In the genomic region with DNA sequence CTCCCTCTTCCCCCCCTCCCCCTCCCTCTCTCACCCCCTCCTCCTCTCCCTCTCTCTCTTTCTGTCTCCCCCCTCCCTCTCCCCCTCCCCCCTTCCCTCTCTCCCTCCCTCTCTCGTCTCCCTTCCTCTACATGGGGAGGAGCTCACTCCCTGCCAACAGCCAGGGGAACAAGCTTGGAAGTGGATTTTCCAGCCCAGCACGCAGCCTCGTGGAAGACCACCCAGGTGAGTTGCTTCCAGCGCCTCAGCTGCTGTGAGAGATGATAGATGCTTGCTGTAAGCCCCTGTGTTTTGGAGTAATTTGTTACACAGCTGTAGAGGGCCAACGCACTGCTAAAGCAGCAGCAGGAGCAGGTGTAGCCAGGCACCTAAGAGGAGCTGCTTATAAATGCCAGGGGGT, we compare ENCODE assay signal across 18 cellular contexts. TPM values are rescaled to one million over a fixed set of nuclear protein-coding genes. Genes with fewer than 3 reads are reported as not detected.
DNase-seq lines count a peak whose midpoint lies in the region; ATAC-seq and TF ChIP-seq lines count a peak whose summit lies in the region.
"Had no signal": no experiment of that assay in that cellular context is flagged by ENCODE, and none has a peak within 500 bp of the region (broad histone marks: within the 10 kb centered on the region; RNA-seq: fewer than 3 reads in every experiment).

No MANE protein-coding gene starts in this region.

- H3K36me3 Mint-ChIP-seq in type B pancreatic cell = no peaks in the 10 kb centered on the region
- H3K36me3 Mint-ChIP-seq: CD8-positive, alpha-beta T cell; T-cell had no signal

- peak overlapping the region; percentile 41 for H3K27ac Mint-ChIP-seq in type B pancreatic cell
- H3K27ac Mint-ChIP-seq: CD8-positive, alpha-beta T cell; T-cell had no signal

- no peak overlapping the region for H3K27ac ChIP-seq in right cardiac atrium (ENCODE audit: low read length)

- in situ Hi-C loops in G401 (cut with HindIII; ENCODE audit: low sequenced_read_pairs) = no loop called here

- no peaks in the 10 kb centered on the region for H3K27me3 ChIP-seq in right cardiac atrium (ENCODE audit: control insufficient read depth, insufficient read depth)
- H3K27me3 ChIP-seq: Peyer's patch had no signal

- H3K27me3 Mint-ChIP-seq in type B pancreatic cell = peaks cover 13% of the 10 kb centered on the region

- no peaks in the 10 kb centered on the region for H3K9me3 Mint-ChIP-seq in type B pancreatic cell
- H3K9me3 Mint-ChIP-seq: CD8-positive, alpha-beta T cell; T-cell had no signal

- DNase-seq in right cardiac atrium = peak in 2 of 3 donors; percentile 6 to 23
- DNase-seq in cardiac septum (ENCODE audit: low spot score) = no peak
- peak; percentile 48 for DNase-seq in NCI-H69 (lab: John Stamatoyannopoulos, UW)
- peak; percentile 52 for DNase-seq in ecto neural progenitor cell (ENCODE audit: low spot score)
- DNase-seq in type B pancreatic cell (ENCODE audit: extremely low spot score, unreplicated experiment) = no peak
- no peak for DNase-seq in posterior vena cava (ENCODE audit: low spot score)
- DNase-seq in G401 (ENCODE audit: low spot score) = no peak
- DNase-seq: Calu3; CD8-positive, alpha-beta T cell; NCI-H1105; NCI-H2081 treated with DMSO at 0.1 percent for 48 hours; NCI-H345; NCI-H526 treated with DMSO at 0.1 percent for 48 hours; Right ventricle myocardium superior; T-cell had no signal

- H3K4me1 Mint-ChIP-seq in type B pancreatic cell (ENCODE audit: unreplicated experiment) = peaks cover 33% of the 10 kb centered on the region

- no peak for TF ChIP-seq CTCF in type B pancreatic cell (conservative IDR thresholded peaks at IDR 0.05)

- no peaks in the 10 kb centered on the region for H3K9me3 ChIP-seq in right cardiac atrium (ENCODE audit: control insufficient read depth, low read length)
- H3K9me3 ChIP-seq: Peyer's patch had no signal

- 26% methylated on average over 5 of the region's 5 CpGs for WGBS in right cardiac atrium

- ATAC-seq in right cardiac atrium (no peak), HG03469 (IDR thresholded peaks at IDR 0.05; ENCODE audit: unreplicated experiment) (no peak)
- ATAC-seq: CD8-positive, alpha-beta T cell; SK-N-SH treated with all-trans-retinoic acid at 6 μM for 48 hours; T-cell had no signal

- H3K4me3 ChIP-seq in right cardiac atrium (ENCODE audit: low read length) = no peak overlapping the region
- H3K4me3 ChIP-seq: Peyer's patch had no signal

- intact Hi-C loops in right cardiac atrium (cut with DNase I) = no loop called here
- intact Hi-C loops in cardiac septum (cut with DNase I) = no loop called here
- intact Hi-C loops in posterior vena cava (cut with DNase I) = no loop called here

- H3K4me1 ChIP-seq in right cardiac atrium (ENCODE audit: control insufficient read depth, insufficient read depth, low read length) = peaks cover 2% of the 10 kb centered on the region

- H3K4me3 Mint-ChIP-seq in type B pancreatic cell = no peak overlapping the region
- H3K4me3 Mint-ChIP-seq: CD8-positive, alpha-beta T cell had no signal

RNA-seq across cellular contexts. Expression of gene ACTG1, which starts 20.8 kb away (rescaled TPM):
- total RNA-seq in right cardiac atrium (100 to 1,000 TPM; 347 to 772 (median 510) TPM), cardiac septum (634 TPM), type B pancreatic cell (ENCODE audit: low replicate concordance) (3,089 and 3,451 TPM in 2 replicates), posterior vena cava (1,000 to 10,000 TPM; 1,410 to 1,809 TPM)
- 410 TPM for polyA plus RNA-seq in right cardiac atrium
- total RNA-seq in G401 (2014; rRNA removed; shearing (Covaris generic)) = 5,595 and 6,819 TPM in 2 replicates

RNA-seq across cellular contexts. Expression of gene FSCN2, which starts 36.4 kb away (rescaled TPM):
- under 1 TPM; 0.45 to 0.63 (median 0.53) TPM for total RNA-seq in right cardiac atrium
- polyA plus RNA-seq in right cardiac atrium = 0.48 TPM
- total RNA-seq in cardiac septum = 1.1 TPM
- 3.6 and 3.8 TPM in 2 replicates for total RNA-seq in type B pancreatic cell (ENCODE audit: low replicate concordance)
- total RNA-seq in posterior vena cava = 1 to 10 TPM; 1.6 to 2.0 TPM
- total RNA-seq in G401 (2014; rRNA removed; shearing (Covaris generic)) = 0.80 and 1.4 TPM in 2 replicates

Comparison
In these comparisons a context has a peak if more than half of its experiments do, and no peak if none do; other contexts are left out.
1. DNase-seq: peak in right cardiac atrium (2 of 3), NCI-H69 (single experiment) and ecto neural progenitor cell (single experiment); none in cardiac septum (single experiment), type B pancreatic cell (single experiment), posterior vena cava (single experiment) and G401 (single experiment).